In genomic region chr1:112061056-112061455, GRCh38 we compare ENCODE assay signal across 15 cellular contexts.
DNase-seq lines count a peak whose midpoint lies in the region; ATAC-seq and TF ChIP-seq lines count a peak whose summit lies in the region.
"Had no signal": no experiment of that assay in that cellular context is flagged by ENCODE, and none has a peak within 500 bp of the region (broad histone marks: within the 10 kb centered on the region; RNA-seq: fewer than 3 reads in every experiment).

No MANE protein-coding gene starts in this region.

- H3K14ac ChIP-seq in neuronal stem cell (ENCODE audit: low read length): no peak overlapping the region

- no peak overlapping the region for H2AK5ac ChIP-seq in neuronal stem cell (ENCODE audit: low read depth, low read length)

- H3K9me3 Mint-ChIP-seq in GM23338: peaks cover 16% of the 10 kb centered on the region
- H3K9me3 Mint-ChIP-seq: CD4-positive, alpha-beta T cell had no signal

- H3K79me2 ChIP-seq in GM23338 (replicated peaks; ENCODE audit: insufficient read depth): no peaks in the 10 kb centered on the region

- H4K20me1 ChIP-seq in BLaER1 treated with 17β-estradiol and CSF1 and Interleukin-3, amounts not matched to agents 10 nM and 100 nM: peaks cover 0 to 8% (median 0%) of the 10 kb centered on the region in 11 experiments; a peak in 1 of 22 replicates
- H4K20me1 ChIP-seq in GM23338 (replicated peaks; ENCODE audit: insufficient read depth): no peaks in the 10 kb centered on the region

- no peak for DNase-seq in RWPE2 (ENCODE audit: low spot score)
- DNase-seq in epithelial cell of prostate (ENCODE audit: low read depth, low spot score): peak; percentile 56
- DNase-seq in neuronal stem cell (ENCODE audit: low spot score): no peak
- no peak for DNase-seq in MG63
- DNase-seq in GM23338 (ENCODE audit: low spot score): no peak
- no peak for DNase-seq in NCI-H1092 treated with DMSO at 0.1 percent for 48 hours (lab: John Stamatoyannopoulos, UW)
- DNase-seq: CD4-positive, alpha-beta T cell; DMS153; DMS79 treated with DMSO at 0.1 percent for 48 hours; GF-D8 had no signal

- H2BK5ac ChIP-seq in neuronal stem cell (ENCODE audit: low read length): no peak overlapping the region

- no peak overlapping the region for H3K27ac ChIP-seq in BLaER1 treated with 17β-estradiol and CSF1 and Interleukin-3, amounts not matched to agents 10 nM and 100 nM
- peak overlapping the region; percentile 53 for H3K27ac ChIP-seq in RWPE2 (ENCODE audit: poor library complexity, severe bottlenecking)
- H3K27ac ChIP-seq in epithelial cell of prostate: peak overlapping the region; percentile 90
- no peak overlapping the region for H3K27ac ChIP-seq in neuronal stem cell (replicated peaks; ENCODE audit: low read length)
- H3K27ac ChIP-seq in GM23338 (ENCODE audit: low read depth): no peak overlapping the region
- H3K27ac ChIP-seq: C4-2B had no signal

- H3K4me2 ChIP-seq in BLaER1 treated with 17β-estradiol and CSF1 and Interleukin-3, amounts not matched to agents 10 nM and 100 nM: peak overlapping the region in 8 of 11 experiments; percentile 21 to 83 (median 72); a peak in 15 of 22 replicates
- H3K4me2 ChIP-seq in neuronal stem cell (ENCODE audit: insufficient read depth, low read length, poor library complexity, severe bottlenecking): no peak overlapping the region
- H3K4me2 ChIP-seq in GM23338: no peak overlapping the region

- peak overlapping the region; percentile 21 for H3K18ac ChIP-seq in neuronal stem cell (ENCODE audit: low read length)

- H3K4me3 ChIP-seq in BLaER1 treated with 17β-estradiol and CSF1 and Interleukin-3, amounts not matched to agents 10 nM and 100 nM: no peak overlapping the region
- H3K4me3 ChIP-seq in RWPE2 (ENCODE audit: severe bottlenecking): no peak overlapping the region
- H3K4me3 ChIP-seq in neuronal stem cell (ENCODE audit: low read length in 2 of 2): no peak overlapping the region
- no peak overlapping the region for H3K4me3 ChIP-seq in MG63
- H3K4me3 ChIP-seq in GM23338: no peak overlapping the region
- H3K4me3 ChIP-seq: HAP-1 had no signal

- ATAC-seq in RWPE2 (ENCODE audit: low read depth) (no peak), HG03097 (IDR thresholded peaks at IDR 0.05; ENCODE audit: low FRiP score, unreplicated experiment) (no peak), GM23338 (no peak)

- no peak overlapping the region for H3K4ac ChIP-seq in neuronal stem cell (ENCODE audit: low read length)

- H3K27me3 Mint-ChIP-seq in GM23338 (ENCODE audit: insufficient read depth, low read depth, poor library complexity): peaks cover 2% of the 10 kb centered on the region

- H3K4me1 Mint-ChIP-seq in GM23338: peaks cover 8% of the 10 kb centered on the region

- peaks cover 15% of the 10 kb centered on the region; the same call in 2 of the 3 replicates for H3K36me3 Mint-ChIP-seq in GM23338 (ENCODE audit: low read depth)

- H3F3A ChIP-seq in GM23338 (replicated peaks; ENCODE audit: low read depth): no peaks in the 10 kb centered on the region

- no peaks in the 10 kb centered on the region for H3K79me1 ChIP-seq in neuronal stem cell (ENCODE audit: low read depth, low read length)

- H3K23ac ChIP-seq in neuronal stem cell (ENCODE audit: low read depth, low read length, poor library complexity): no peak overlapping the region

- H2AFZ ChIP-seq in neuronal stem cell (ENCODE audit: low read length) (no peak overlapping the region), GM23338 (no peak overlapping the region)

- H3K9ac ChIP-seq in BLaER1 treated with 17β-estradiol and CSF1 and Interleukin-3, amounts not matched to agents 10 nM and 100 nM: no peak overlapping the region
- H3K9ac ChIP-seq in neuronal stem cell (ENCODE audit: low read depth, low read length, poor library complexity): no peak overlapping the region

- H3K9me2 ChIP-seq in GM23338 (ENCODE audit: insufficient read depth): no peaks in the 10 kb centered on the region; the same call in none of the 2 replicates

- WGBS in neuronal stem cell (ENCODE audit: extremely low coverage in 2 of 2, insufficient read length in 2 of 2, insufficient replicate concordance in 1 of 2), 2 donors: no CpG with 5 or more reads among the region's 5 CpGs

- H3K27me3 ChIP-seq in BLaER1 treated with 17β-estradiol and CSF1 and Interleukin-3, amounts not matched to agents 10 nM and 100 nM: peaks cover 0 to 17% (median 0%) of the 10 kb centered on the region in 11 experiments; a peak in 7 of 22 replicates
- H3K27me3 ChIP-seq in RWPE2 (ENCODE audit: insufficient read depth, poor library complexity, severe bottlenecking) (no peaks in the 10 kb centered on the region), neuronal stem cell (ENCODE audit: control insufficient read depth in 3 of 3, insufficient read depth in 3 of 3, low read depth in 1 of 3, low read length in 3 of 3) (no peaks in the 10 kb centered on the region), MG63 (peaks cover 18% of the 10 kb centered on the region), GM23338 (ENCODE audit: insufficient read depth) (no peaks in the 10 kb centered on the region)

- H3K27ac Mint-ChIP-seq in GM23338: no peak overlapping the region
- H3K27ac Mint-ChIP-seq: B cell; CD4-positive, alpha-beta T cell had no signal

- H3K36me3 ChIP-seq in BLaER1 treated with 17β-estradiol and CSF1 and Interleukin-3, amounts not matched to agents 10 nM and 100 nM: no peaks in the 10 kb centered on the region
- no peaks in the 10 kb centered on the region for H3K36me3 ChIP-seq in RWPE2 (ENCODE audit: low read depth)
- no peaks in the 10 kb centered on the region for H3K36me3 ChIP-seq in neuronal stem cell (replicated peaks in 1 of 2; ENCODE audit: control insufficient read depth in 2 of 2, insufficient read depth in 2 of 2, low read length in 2 of 2)
- no peaks in the 10 kb centered on the region for H3K36me3 ChIP-seq in MG63
- no peaks in the 10 kb centered on the region; the same call in 1 of the 2 replicates for H3K36me3 ChIP-seq in GM23338 (ENCODE audit: insufficient read depth)
- H3K36me3 ChIP-seq: HAP-1 had no signal

- peaks cover 0 to 16% (median 9%) of the 10 kb centered on the region in 11 experiments; a peak in 11 of 22 replicates for H3K9me3 ChIP-seq in BLaER1 treated with 17β-estradiol and CSF1 and Interleukin-3, amounts not matched to agents 10 nM and 100 nM (replicated peaks in 1 of 11)
- H3K9me3 ChIP-seq in RWPE2 (ENCODE audit: severe bottlenecking) (no peaks in the 10 kb centered on the region), neuronal stem cell (replicated peaks in 1 of 2; ENCODE audit: control insufficient read depth in 2 of 2, insufficient read depth in 1 of 2, low read depth in 1 of 2, low read length in 2 of 2) (peaks cover 0 to 5% of the 10 kb centered on the region in 2 donors), MG63 (no peaks in the 10 kb centered on the region)
- H3K9me3 ChIP-seq: HAP-1 had no signal

- H3K4me3 Mint-ChIP-seq in GM23338: no peak overlapping the region
- H3K4me3 Mint-ChIP-seq: B cell; CD4-positive, alpha-beta T cell had no signal

- H4K8ac ChIP-seq in neuronal stem cell (ENCODE audit: low read depth, low read length): no peak overlapping the region

- H4K91ac ChIP-seq in neuronal stem cell (ENCODE audit: low read depth, low read length, poor library complexity): no peak overlapping the region

- no peak overlapping the region for H2BK15ac ChIP-seq in neuronal stem cell (ENCODE audit: low read length)

- no peak overlapping the region for H2BK120ac ChIP-seq in neuronal stem cell (ENCODE audit: low read depth, low read length)

- peaks cover 0 to 63% (median 55%) of the 10 kb centered on the region in 10 experiments; a peak in 17 of 20 replicates for H3K4me1 ChIP-seq in BLaER1 treated with 17β-estradiol and CSF1 and Interleukin-3, amounts not matched to agents 10 nM and 100 nM
- H3K4me1 ChIP-seq in RWPE2 (ENCODE audit: insufficient read depth, poor library complexity, severe bottlenecking) (peaks cover 8% of the 10 kb centered on the region), neuronal stem cell (ENCODE audit: control insufficient read depth in 2 of 2, insufficient read depth in 1 of 2, low read depth in 1 of 2, low read length in 2 of 2) (peaks cover 0 to 4% of the 10 kb centered on the region in 2 donors), GM23338 (ENCODE audit: insufficient read depth) (no peaks in the 10 kb centered on the region)
- H3K4me1 ChIP-seq: HAP-1 had no signal

- TF ChIP-seq CTCF in RWPE2 (IDR thresholded peaks at IDR 0.05; ENCODE audit: poor library complexity, severe bottlenecking) (no peak), GM23338 (conservative IDR thresholded peaks at IDR 0.05; ENCODE audit: low read depth in 2 of 2) (no peak)

- H2BK12ac ChIP-seq in neuronal stem cell (ENCODE audit: low read length): no peak overlapping the region

TF ChIP-seq in GM23338, 12 proteins besides CTCF, POLR2A, EP300 and RAD21 (continues in another document):
- TF ChIP-seq NANOG (IDR thresholded peaks at IDR 0.05; ENCODE audit: borderline replicate concordance): no peak
- TF ChIP-seq REST (IDR thresholded peaks at IDR 0.05; ENCODE audit: unreplicated experiment): no peak

Comparison
In these comparisons a context has a peak if more than half of its experiments do, and no peak if none do; other contexts are left out.
1. H3K27ac ChIP-seq: peak in RWPE2 (single experiment) and epithelial cell of prostate (single experiment); none in BLaER1 treated with 17β-estradiol and CSF1 and Interleukin-3, amounts not matched to agents 10 nM and 100 nM (0 of 11), neuronal stem cell (single experiment) and GM23338 (single experiment).
2. H3K4me2 ChIP-seq: peak in BLaER1 treated with 17β-estradiol and CSF1 and Interleukin-3, amounts not matched to agents 10 nM and 100 nM (8 of 11); none in neuronal stem cell (single experiment) and GM23338 (single experiment).